ENCODE assay signal across 1 cellular context in genomic region chr4:3205995-3206394, GRCh38.
TF ChIP-seq lines count a peak whose summit lies in the region.

No MANE protein-coding gene starts in this region.

TF ChIP-seq in HepG2, 621 proteins besides CTCF, POLR2A, EP300 and RAD21 (continued from another document and continues in another):
- TF ChIP-seq ARID5B (CRISPR knock-in tag; IDR thresholded peaks at IDR 0.05), result peak; percentile 83
- no peak for TF ChIP-seq ZNF281 (CRISPR knock-in tag; IDR thresholded peaks at IDR 0.05; ENCODE audit: borderline replicate concordance)
- peak; percentile 41; the same call in 1 of the 2 replicates for TF ChIP-seq ETV5 (CRISPR knock-in tag; IDR thresholded peaks at IDR 0.05; ENCODE audit: borderline replicate concordance)
- TF ChIP-seq ZNF282 (IDR thresholded peaks at IDR 0.05; ENCODE audit: partially characterized antibody), result no peak
- peak; percentile 94 for TF ChIP-seq SALL1 (CRISPR knock-in tag; IDR thresholded peaks at IDR 0.05)
- peak; percentile 64; the same call in 1 of the 2 replicates for TF ChIP-seq AHDC1 (CRISPR knock-in tag; IDR thresholded peaks at IDR 0.05; ENCODE audit: borderline replicate concordance)
- TF ChIP-seq, protein P1, sequence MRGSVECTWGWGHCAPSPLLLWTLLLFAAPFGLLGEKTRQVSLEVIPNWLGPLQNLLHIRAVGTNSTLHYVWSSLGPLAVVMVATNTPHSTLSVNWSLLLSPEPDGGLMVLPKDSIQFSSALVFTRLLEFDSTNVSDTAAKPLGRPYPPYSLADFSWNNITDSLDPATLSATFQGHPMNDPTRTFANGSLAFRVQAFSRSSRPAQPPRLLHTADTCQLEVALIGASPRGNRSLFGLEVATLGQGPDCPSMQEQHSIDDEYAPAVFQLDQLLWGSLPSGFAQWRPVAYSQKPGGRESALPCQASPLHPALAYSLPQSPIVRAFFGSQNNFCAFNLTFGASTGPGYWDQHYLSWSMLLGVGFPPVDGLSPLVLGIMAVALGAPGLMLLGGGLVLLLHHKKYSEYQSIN (CRISPR knock-in tag; IDR thresholded peaks at IDR 0.05; ENCODE audit: borderline replicate concordance), result no peak
- TF ChIP-seq PBX2 (CRISPR knock-in tag; IDR thresholded peaks at IDR 0.05), result 0 out of 2 replicates have a peak, but pooled peaks have one; percentile 31
- peak; percentile 79; the same call in 1 of the 2 replicates for TF ChIP-seq ZNF292 (CRISPR knock-in tag; IDR thresholded peaks at IDR 0.05; ENCODE audit: borderline replicate concordance, low read depth)
- TF ChIP-seq ZNF160 (CRISPR knock-in tag; IDR thresholded peaks at IDR 0.05), result no peak
- TF ChIP-seq KAT2B (IDR thresholded peaks at IDR 0.05; ENCODE audit: borderline replicate concordance, low read depth, low read length), result no peak
- TF ChIP-seq SMAD3 (CRISPR knock-in tag; IDR thresholded peaks at IDR 0.05), result no peak
- TF ChIP-seq THAP11 (CRISPR knock-in tag; IDR thresholded peaks at IDR 0.05), result no peak
- no peak for TF ChIP-seq GTF3A (CRISPR knock-in tag; conservative IDR thresholded peaks at IDR 0.05)
- 0 out of 2 replicates have a peak, but pooled peaks have one; percentile 21 for TF ChIP-seq ZNF644 (CRISPR knock-in tag; IDR thresholded peaks at IDR 0.05; ENCODE audit: low read depth)
- TF ChIP-seq EZH2 (conservative IDR thresholded peaks at IDR 0.05; ENCODE audit: low read depth, low read length), result no peak
- no peak for TF ChIP-seq FOSL1 (CRISPR knock-in tag; IDR thresholded peaks at IDR 0.05; ENCODE audit: borderline replicate concordance)
- no peak for TF ChIP-seq HMGA1 (CRISPR knock-in tag; conservative IDR thresholded peaks at IDR 0.05)
- TF ChIP-seq ZNF619 (CRISPR knock-in tag; IDR thresholded peaks at IDR 0.05), result no peak
- TF ChIP-seq ZKSCAN5 (CRISPR knock-in tag; IDR thresholded peaks at IDR 0.05), result no peak
- peak; percentile 84 for TF ChIP-seq RXRB (CRISPR knock-in tag; IDR thresholded peaks at IDR 0.05; ENCODE audit: borderline replicate concordance)
- TF ChIP-seq, protein P2, sequence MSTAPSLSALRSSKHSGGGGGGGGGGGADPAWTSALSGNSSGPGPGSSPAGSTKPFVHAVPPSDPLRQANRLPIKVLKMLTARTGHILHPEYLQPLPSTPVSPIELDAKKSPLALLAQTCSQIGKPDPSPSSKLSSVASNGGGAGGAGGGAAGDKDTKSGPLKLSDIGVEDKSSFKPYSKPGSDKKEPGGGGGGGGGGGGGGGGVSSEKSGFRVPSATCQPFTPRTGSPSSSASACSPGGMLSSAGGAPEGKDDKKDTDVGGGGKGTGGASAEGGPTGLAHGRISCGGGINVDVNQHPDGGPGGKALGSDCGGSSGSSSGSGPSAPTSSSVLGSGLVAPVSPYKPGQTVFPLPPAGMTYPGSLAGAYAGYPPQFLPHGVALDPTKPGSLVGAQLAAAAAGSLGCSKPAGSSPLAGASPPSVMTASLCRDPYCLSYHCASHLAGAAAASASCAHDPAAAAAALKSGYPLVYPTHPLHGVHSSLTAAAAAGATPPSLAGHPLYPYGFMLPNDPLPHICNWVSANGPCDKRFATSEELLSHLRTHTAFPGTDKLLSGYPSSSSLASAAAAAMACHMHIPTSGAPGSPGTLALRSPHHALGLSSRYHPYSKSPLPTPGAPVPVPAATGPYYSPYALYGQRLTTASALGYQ (CRISPR knock-in tag; IDR thresholded peaks at IDR 0.05), result no peak
- TF ChIP-seq ZNF530 (CRISPR knock-in tag; IDR thresholded peaks at IDR 0.05; ENCODE audit: low read depth), result no peak
- TF ChIP-seq, protein P3, sequence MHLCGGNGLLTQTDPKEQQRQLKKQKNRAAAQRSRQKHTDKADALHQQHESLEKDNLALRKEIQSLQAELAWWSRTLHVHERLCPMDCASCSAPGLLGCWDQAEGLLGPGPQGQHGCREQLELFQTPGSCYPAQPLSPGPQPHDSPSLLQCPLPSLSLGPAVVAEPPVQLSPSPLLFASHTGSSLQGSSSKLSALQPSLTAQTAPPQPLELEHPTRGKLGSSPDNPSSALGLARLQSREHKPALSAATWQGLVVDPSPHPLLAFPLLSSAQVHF (CRISPR knock-in tag; IDR thresholded peaks at IDR 0.05), result no peak
- peak; percentile 93 for TF ChIP-seq DPF2 (CRISPR knock-in tag; IDR thresholded peaks at IDR 0.05; ENCODE audit: borderline replicate concordance, low read depth)
- TF ChIP-seq ZNF224 (CRISPR knock-in tag; IDR thresholded peaks at IDR 0.05), result no peak
- TF ChIP-seq ZNF513 (CRISPR knock-in tag; conservative IDR thresholded peaks at IDR 0.05), result no peak
- peak; percentile 46; the same call in 1 of the 2 replicates for TF ChIP-seq KDM2A (CRISPR knock-in tag; IDR thresholded peaks at IDR 0.05; ENCODE audit: borderline replicate concordance, low read depth)
- TF ChIP-seq ZNF777 (CRISPR knock-in tag; IDR thresholded peaks at IDR 0.05), result no peak
- TF ChIP-seq SNAI1 (CRISPR knock-in tag; IDR thresholded peaks at IDR 0.05; ENCODE audit: borderline replicate concordance), result no peak
- TF ChIP-seq KMT2A (CRISPR knock-in tag; IDR thresholded peaks at IDR 0.05), result peak; percentile 73; the same call in 1 of the 2 replicates
- no peak for TF ChIP-seq FOXC1 (CRISPR knock-in tag; IDR thresholded peaks at IDR 0.05; ENCODE audit: borderline replicate concordance)
- TF ChIP-seq ZNF891 (CRISPR knock-in tag; IDR thresholded peaks at IDR 0.05), result 0 out of 2 replicates have a peak, but pooled peaks have one; percentile 53
- TF ChIP-seq ZNF83 (CRISPR knock-in tag; IDR thresholded peaks at IDR 0.05; ENCODE audit: borderline replicate concordance), result no peak
- no peak for TF ChIP-seq ZNF737 (CRISPR knock-in tag; IDR thresholded peaks at IDR 0.05; ENCODE audit: borderline replicate concordance)
- no peak for TF ChIP-seq BCLAF1 (IDR thresholded peaks at IDR 0.05)
